Comparison of ENCODE assay signal across 8 cellular contexts in genomic region chr4:122152699-122153328, GRCh38. TPM values are rescaled to one million over a fixed set of nuclear protein-coding genes. Genes with fewer than 3 reads are reported as not detected.
DNase-seq lines count a peak whose midpoint lies in the region; ATAC-seq and TF ChIP-seq lines count a peak whose summit lies in the region.

No MANE protein-coding gene starts in this region.

- peaks cover 6% of the 10 kb centered on the region for H3K4me1 Mint-ChIP-seq in progenitor cell of endocrine pancreas (ENCODE audit: low read depth)

- peak overlapping the region; percentile 94 for H3K27ac Mint-ChIP-seq in progenitor cell of endocrine pancreas

- peaks cover 0 to 19% (median 5%) of the 10 kb centered on the region in 11 experiments; a peak in 8 of 22 replicates for H4K20me1 ChIP-seq in BLaER1 treated with 17β-estradiol and CSF1 and Interleukin-3, amounts not matched to agents 10 nM and 100 nM

- peak; percentile 24 for ATAC-seq in GM19043 (IDR thresholded peaks at IDR 0.05; ENCODE audit: low read depth, unreplicated experiment)
- peak; percentile 44 for ATAC-seq in HG03280 (IDR thresholded peaks at IDR 0.05; ENCODE audit: unreplicated experiment)

- peaks cover 17 to 46% (median 23%) of the 10 kb centered on the region in 10 experiments; a peak in 19 of 20 replicates for H3K4me1 ChIP-seq in BLaER1 treated with 17β-estradiol and CSF1 and Interleukin-3, amounts not matched to agents 10 nM and 100 nM
- H3K4me1 ChIP-seq in right atrium auricular region = peaks cover 0 to 16% of the 10 kb centered on the region in 2 donors

- H3K27me3 ChIP-seq in BLaER1 treated with 17β-estradiol and CSF1 and Interleukin-3, amounts not matched to agents 10 nM and 100 nM = no peaks in the 10 kb centered on the region
- H3K27me3 ChIP-seq in right atrium auricular region = no peaks in the 10 kb centered on the region

- H3K4me3 ChIP-seq in BLaER1 treated with 17β-estradiol and CSF1 and Interleukin-3, amounts not matched to agents 10 nM and 100 nM = peak overlapping the region; percentile 81 to 97 (median 92)
- H3K4me3 ChIP-seq in right atrium auricular region = peak overlapping the region; percentile 75 to 88

- peak overlapping the region; percentile 82 to 93 (median 89) for H3K9ac ChIP-seq in BLaER1 treated with 17β-estradiol and CSF1 and Interleukin-3, amounts not matched to agents 10 nM and 100 nM

- peak overlapping the region; percentile 76 to 93 (median 85) for H3K4me2 ChIP-seq in BLaER1 treated with 17β-estradiol and CSF1 and Interleukin-3, amounts not matched to agents 10 nM and 100 nM

- peaks cover 17 to 38% (median 29%) of the 10 kb centered on the region in 11 experiments for H3K36me3 ChIP-seq in BLaER1 treated with 17β-estradiol and CSF1 and Interleukin-3, amounts not matched to agents 10 nM and 100 nM
- no peaks in the 10 kb centered on the region for H3K36me3 ChIP-seq in right atrium auricular region

- H3K4me3 Mint-ChIP-seq in progenitor cell of endocrine pancreas (ENCODE audit: low read depth) = peak overlapping the region; percentile 90

- peak; percentile 61 for DNase-seq in right atrium auricular region (ENCODE audit: low spot score)
- peak; percentile 17 for DNase-seq in progenitor cell of endocrine pancreas (ENCODE audit: low spot score, unreplicated experiment)
- DNase-seq in KG1 (lab: John Stamatoyannopoulos, UW) = no peak

- peaks cover 12% of the 10 kb centered on the region for H3K9me3 Mint-ChIP-seq in progenitor cell of endocrine pancreas (ENCODE audit: low read depth)

- H3K27ac ChIP-seq in BLaER1 treated with 17β-estradiol and CSF1 and Interleukin-3, amounts not matched to agents 10 nM and 100 nM = peak overlapping the region; percentile 68 to 88 (median 82)
- H3K27ac ChIP-seq in angular gyrus (ENCODE audit: low read depth, low read length) = peak overlapping the region; percentile 91
- peak overlapping the region; percentile 92 to 93 for H3K27ac ChIP-seq in right atrium auricular region

- peaks cover 20% of the 10 kb centered on the region for H3K36me3 Mint-ChIP-seq in progenitor cell of endocrine pancreas (ENCODE audit: insufficient read depth)

- peaks cover 0 to 5% (median 0%) of the 10 kb centered on the region in 11 experiments; a peak in 2 of 22 replicates for H3K9me3 ChIP-seq in BLaER1 treated with 17β-estradiol and CSF1 and Interleukin-3, amounts not matched to agents 10 nM and 100 nM (replicated peaks in 1 of 11)
- no peaks in the 10 kb centered on the region for H3K9me3 ChIP-seq in right atrium auricular region

- TF ChIP-seq CTCF in right atrium auricular region (IDR thresholded peaks at IDR 0.05) (no peak), progenitor cell of endocrine pancreas (IDR thresholded peaks at IDR 0.05; ENCODE audit: unreplicated experiment) (no peak)

- peaks cover 5% of the 10 kb centered on the region for H3K27me3 Mint-ChIP-seq in progenitor cell of endocrine pancreas

TF ChIP-seq in PFSK-1, 5 proteins besides CTCF, POLR2A, EP300 and RAD21:
- no peak for TF ChIP-seq SIN3A (IDR thresholded peaks at IDR 0.05; ENCODE audit: borderline replicate concordance, insufficient read depth, low read length)
- TF ChIP-seq REST (IDR thresholded peaks at IDR 0.05; ENCODE audit: insufficient read depth in 1 of 2, low read depth in 2 of 2, low read length in 2 of 2) = no peak
- TF ChIP-seq TAF1 (IDR thresholded peaks at IDR 0.05; ENCODE audit: borderline replicate concordance, insufficient read depth, low read length) = peak; percentile 31; the same call in 1 of the 2 replicates

RNA-seq across cellular contexts. Expression of gene BLTP1, which starts 0.7 kb away (rescaled TPM):
- polyA plus RNA-seq in PFSK-1 (2012; ENCODE audit: insufficient read length, low read depth) = 6.2 TPM
- total RNA-seq in right atrium auricular region = 10 to 100 TPM; 55.2 to 71.2 TPM
- total RNA-seq in progenitor cell of endocrine pancreas = 62.7 and 70.0 TPM in 2 replicates
